Comparison of ENCODE assay signal across 35 cellular contexts in genomic region chr3:138003069-138003468, GRCh38. TPM values are rescaled to one million over a fixed set of nuclear protein-coding genes. Genes with fewer than 3 reads are reported as not detected.
"Had no signal": no experiment of that assay in that cellular context is flagged by ENCODE, and none has a peak within 500 bp of the region (broad histone marks: within the 10 kb centered on the region; RNA-seq: fewer than 3 reads in every experiment).

No MANE protein-coding gene starts in this region.

- H3K4me3 ChIP-seq: adrenal gland, body of pancreas, breast epithelium had no signal

- H3K27me3 Mint-ChIP-seq: activated CD4-positive, alpha-beta memory T cell treated with anti-CD3 and anti-CD28 coated beads, Interleukin-2, amount 10 ng/mL, durations not matched to agents 7 days and 5 days had no signal

- H3K9me3 ChIP-seq: adrenal gland, body of pancreas, breast epithelium had no signal

- H3K36me3 Mint-ChIP-seq: activated CD8-positive, alpha-beta memory T cell treated with anti-CD3 and anti-CD28 coated beads, Interleukin-2, amount 10 ng/mL, durations not matched to agents 7 days and 5 days; activated naive CD4-positive, alpha-beta T cell treated with anti-CD3 and anti-CD28 coated beads, Interleukin-2, amount 50 U/mL, for 72 hours; activated naive CD8-positive, alpha-beta T cell treated with anti-CD3 and anti-CD28 coated beads for 36 hours; WTC11 had no signal

- H3K9me3 Mint-ChIP-seq: activated CD4-positive, alpha-beta memory T cell treated with anti-CD3 and anti-CD28 coated beads, Interleukin-2, amount 10 ng/mL, durations not matched to agents 7 days and 5 days; activated CD4-positive, alpha-beta T cell treated with anti-CD3 and anti-CD28 coated beads, Interleukin-2, amount 10 ng/mL, durations not matched to agents 7 days and 5 days; activated naive CD4-positive, alpha-beta T cell treated with anti-CD3 and anti-CD28 coated beads, Interleukin-2, amount 50 U/mL, for 72 hours; activated naive CD8-positive, alpha-beta T cell treated with anti-CD3 and anti-CD28 coated beads for 36 hours; activated T-cell treated with anti-CD3 and anti-CD28 coated beads, Interleukin-2, amount 50 U/mL, for 24 hours; activated T-helper 2 cell treated with anti-CD3 and anti-CD28 coated beads, Interferon-gamma antibody, Interleukin-2, Interleukin-4, amounts not matched to agents 10 μg/mL and 5 μg/mL and 100 μg/mL, durations not matched to agents 14 hours and 24 hours and 36 hours; T-helper 1 cell treated with Interleukin-12 subunit alpha and Interleukin-12 subunit beta and Interleukin-4 antibody, amounts not matched to agents 30 μg/mL and 1 μg/mL, for 36 hours; T-helper 2 cell treated with Interferon-gamma antibody and Interleukin-4, amounts not matched to agents 5 μg/mL and 100 μg/mL, for 36 hours; WTC11 had no signal

- H3K4me1 Mint-ChIP-seq: activated CD4-positive, alpha-beta memory T cell treated with anti-CD3 and anti-CD28 coated beads, Interleukin-2, amount 10 ng/mL, durations not matched to agents 7 days and 5 days; activated CD4-positive, alpha-beta T cell treated with anti-CD3 and anti-CD28 coated beads for 36 hours; activated CD4-positive, alpha-beta T cell treated with anti-CD3 and anti-CD28 coated beads, Interleukin-2, amount 10 ng/mL, durations not matched to agents 7 days and 5 days; activated CD8-positive, alpha-beta memory T cell treated with anti-CD3 and anti-CD28 coated beads, Interleukin-2, amount 10 ng/mL, durations not matched to agents 7 days and 5 days; activated naive CD8-positive, alpha-beta T cell treated with anti-CD3 and anti-CD28 coated beads for 36 hours; WTC11 had no signal

- H3K4me3 Mint-ChIP-seq: activated CD4-positive, alpha-beta memory T cell treated with anti-CD3 and anti-CD28 coated beads, Interleukin-2, amount 10 ng/mL, durations not matched to agents 7 days and 5 days; activated CD4-positive, alpha-beta T cell treated with anti-CD3 and anti-CD28 coated beads for 36 hours; activated CD4-positive, alpha-beta T cell treated with anti-CD3 and anti-CD28 coated beads, Interleukin-2, amount 10 ng/mL, durations not matched to agents 7 days and 5 days; activated CD8-positive, alpha-beta memory T cell treated with anti-CD3 and anti-CD28 coated beads, Interleukin-2, amount 10 ng/mL, durations not matched to agents 7 days and 5 days; activated CD8-positive, alpha-beta T cell treated with anti-CD3 and anti-CD28 coated beads, Interleukin-2, amount 10 ng/mL, durations not matched to agents 7 days and 5 days; activated naive CD8-positive, alpha-beta T cell treated with anti-CD3 and anti-CD28 coated beads for 36 hours; activated T-cell treated with anti-CD3 and anti-CD28 coated beads, Interleukin-2, amount 50 U/mL, for 24 hours; T-helper 1 cell treated with Interleukin-12 subunit alpha and Interleukin-12 subunit beta and Interleukin-4 antibody, amounts not matched to agents 30 μg/mL and 1 μg/mL, for 36 hours; T-helper 2 cell treated with Interferon-gamma antibody and Interleukin-4, amounts not matched to agents 5 μg/mL and 100 μg/mL, for 36 hours; WTC11 had no signal

- H3K36me3 ChIP-seq: adrenal gland, brain microvascular endothelial cell, breast epithelium, WERI-Rb-1 had no signal

- H3K27ac ChIP-seq: adrenal gland, body of pancreas, brain microvascular endothelial cell, breast epithelium, WERI-Rb-1 had no signal

- DNase-seq: activated CD4-positive, alpha-beta memory T cell treated with anti-CD3 and anti-CD28 coated beads, Interleukin-2, amount 10 ng/mL, durations not matched to agents 7 days and 5 days; activated CD4-positive, alpha-beta T cell treated with anti-CD3 and anti-CD28 coated beads for 1 hour; activated CD4-positive, alpha-beta T cell treated with anti-CD3 and anti-CD28 coated beads for 36 hours; activated CD4-positive, alpha-beta T cell treated with anti-CD3 and anti-CD28 coated beads, Interleukin-2, amount 10 ng/mL, durations not matched to agents 7 days and 5 days; activated CD4-positive, alpha-beta T cell treated with anti-CD3 and anti-CD28 coated beads, Interleukin-2, amount 50 U/mL, for 48 hours; activated CD4-positive, CD25-positive, alpha-beta regulatory T cell; activated CD8-positive, alpha-beta memory T cell treated with anti-CD3 and anti-CD28 coated beads for 24 hours; activated CD8-positive, alpha-beta memory T cell treated with anti-CD3 and anti-CD28 coated beads, Interleukin-2, amount 10 ng/mL, durations not matched to agents 7 days and 5 days; activated CD8-positive, alpha-beta memory T cell treated with anti-CD3 and anti-CD28 coated beads, Interleukin-2, amount 50 U/mL, for 48 hours; activated CD8-positive, alpha-beta T cell treated with anti-CD3 and anti-CD28 coated beads, Interleukin-2, amount 10 ng/mL, durations not matched to agents 7 days and 5 days; activated effector memory CD4-positive, alpha-beta T cell treated with Interleukin-2 at 50 U/mL for 16 hours; activated gamma-delta T cell; activated naive CD4-positive, alpha-beta T cell treated with anti-CD3 and anti-CD28 coated beads, Interleukin-2, amount 50 U/mL, for 16 hours; activated naive CD4-positive, alpha-beta T cell treated with Interleukin-2 at 50 U/mL for 16 hours; activated naive CD8-positive, alpha-beta T cell treated with anti-CD3 and anti-CD28 coated beads for 36 hours; activated T-cell treated with anti-CD3 and anti-CD28 coated beads, Interleukin-2, amount 50 U/mL, for 24 hours; activated T-cell treated with anti-CD3 and anti-CD28 coated beads, Interleukin-2, amount 50 U/mL, for 48 hours; adrenal gland; amniotic stem cell; aorta; body of pancreas; brain microvascular endothelial cell; central memory CD4-positive, alpha-beta T cell; T-helper 1 cell; T-helper 2 cell; T-helper 9 cell; WERI-Rb-1 had no signal

- H3K27me3 ChIP-seq: body of pancreas, brain microvascular endothelial cell, breast epithelium had no signal

- H3K27ac Mint-ChIP-seq: activated CD4-positive, alpha-beta memory T cell treated with anti-CD3 and anti-CD28 coated beads, Interleukin-2, amount 10 ng/mL, durations not matched to agents 7 days and 5 days; activated CD4-positive, alpha-beta T cell treated with anti-CD3 and anti-CD28 coated beads for 36 hours; activated CD4-positive, alpha-beta T cell treated with anti-CD3 and anti-CD28 coated beads, Interleukin-2, amount 10 ng/mL, durations not matched to agents 7 days and 5 days; activated CD8-positive, alpha-beta memory T cell treated with anti-CD3 and anti-CD28 coated beads, Interleukin-2, amount 10 ng/mL, durations not matched to agents 7 days and 5 days; activated CD8-positive, alpha-beta T cell treated with anti-CD3 and anti-CD28 coated beads, Interleukin-2, amount 10 ng/mL, durations not matched to agents 7 days and 5 days; activated naive CD4-positive, alpha-beta T cell treated with anti-CD3 and anti-CD28 coated beads, Interleukin-2, amount 50 U/mL, for 72 hours; activated naive CD8-positive, alpha-beta T cell treated with anti-CD3 and anti-CD28 coated beads for 36 hours; activated T-cell treated with anti-CD3 and anti-CD28 coated beads, Interleukin-2, amount 50 U/mL, for 24 hours; activated T-helper 2 cell treated with anti-CD3 and anti-CD28 coated beads, Interferon-gamma antibody, Interleukin-2, Interleukin-4, amounts not matched to agents 10 μg/mL and 5 μg/mL and 100 μg/mL, durations not matched to agents 14 hours and 24 hours and 36 hours; T-helper 1 cell treated with Interleukin-12 subunit alpha and Interleukin-12 subunit beta and Interleukin-4 antibody, amounts not matched to agents 30 μg/mL and 1 μg/mL, for 36 hours; T-helper 2 cell treated with Interferon-gamma antibody and Interleukin-4, amounts not matched to agents 5 μg/mL and 100 μg/mL, for 36 hours; WTC11 had no signal

- H3K4me1 ChIP-seq: adrenal gland, body of pancreas, breast epithelium had no signal

RNA-seq across cellular contexts. Expression of gene CLDN18, which starts 6.9 kb away (rescaled TPM):
- total RNA-seq: activated CD4-positive, alpha-beta memory T cell treated with anti-CD3 and anti-CD28 coated beads, Interleukin-2, amount 10 ng/mL, durations not matched to agents 7 days and 5 days; activated CD4-positive, alpha-beta T cell treated with anti-CD3 and anti-CD28 coated beads for 36 hours; activated CD4-positive, alpha-beta T cell treated with anti-CD3 and anti-CD28 coated beads, Interleukin-2, amount 10 ng/mL, durations not matched to agents 7 days and 5 days; activated CD8-positive, alpha-beta memory T cell treated with anti-CD3 and anti-CD28 coated beads, Interleukin-2, amount 10 ng/mL, durations not matched to agents 7 days and 5 days; activated CD8-positive, alpha-beta T cell treated with anti-CD3 and anti-CD28 coated beads, Interleukin-2, amount 10 ng/mL, durations not matched to agents 7 days and 5 days; activated naive CD4-positive, alpha-beta T cell treated with anti-CD3 and anti-CD28 coated beads, Interleukin-2, amount 50 U/mL, for 72 hours; activated naive CD8-positive, alpha-beta T cell treated with anti-CD3 and anti-CD28 coated beads for 36 hours; activated T-helper 2 cell treated with anti-CD3 and anti-CD28 coated beads, Interferon-gamma antibody, Interleukin-2, Interleukin-4, amounts not matched to agents 10 μg/mL and 5 μg/mL and 100 μg/mL, durations not matched to agents 14 hours and 24 hours and 36 hours; aorta; astrocyte; breast epithelium; cardiac septum had no signal
